In genomic region chr14:50028458-50028857, GRCh38 we compare ENCODE assay signal across 1 cellular context.
A peak's percentile ranks its signal among the peaks of the same experiment; 100 is the strongest.
TF ChIP-seq lines count a peak whose summit lies in the region.

No MANE protein-coding gene starts in this region.

TF ChIP-seq in HepG2, 621 proteins besides CTCF, POLR2A, EP300 and RAD21:
- TF ChIP-seq NFRKB (IDR thresholded peaks at IDR 0.05) (no peak), GMEB2 (CRISPR knock-in tag; IDR thresholded peaks at IDR 0.05; ENCODE audit: low read depth) (no peak), EHMT2 (IDR thresholded peaks at IDR 0.05; ENCODE audit: borderline replicate concordance, low read depth, low read length) (no peak), ZNF746 (CRISPR knock-in tag; IDR thresholded peaks at IDR 0.05) (peak; percentile 78; the same call in 1 of the 2 replicates), NR2F6 (IDR thresholded peaks at IDR 0.05) (peak; percentile 64; the same call in 1 of the 2 replicates), NR2F6 (CRISPR knock-in tag; IDR thresholded peaks at IDR 0.05) (peak; percentile 44; the same call in 1 of the 2 replicates), SOX13 (IDR thresholded peaks at IDR 0.05) (no peak), SOX13 (CRISPR knock-in tag; conservative IDR thresholded peaks at IDR 0.05 in 1 of 2, IDR thresholded peaks at IDR 0.05 in 1 of 2) (peak in 1 of 2 experiments; percentile 32; a peak in 1 of 4 replicates), ZMYM4 (CRISPR knock-in tag; IDR thresholded peaks at IDR 0.05) (peak; percentile 62; the same call in 1 of the 2 replicates), TFE3 (CRISPR knock-in tag; IDR thresholded peaks at IDR 0.05) (peak; percentile 72; the same call in 1 of the 2 replicates), SATB2 (CRISPR knock-in tag; IDR thresholded peaks at IDR 0.05) (no peak), NR2F1 (CRISPR knock-in tag; IDR thresholded peaks at IDR 0.05) (0 out of 4 replicates have a peak, but pooled peaks of 1 of the 2 experiments have one; percentile 22), NR2F2 (IDR thresholded peaks at IDR 0.05; ENCODE audit: borderline replicate concordance, low read depth) (peak; percentile 71), SOX6 (IDR thresholded peaks at IDR 0.05) (no peak), SOX6 (CRISPR knock-in tag; IDR thresholded peaks at IDR 0.05) (peak; percentile 65; the same call in 1 of the 2 replicates), PAXIP1 (CRISPR knock-in tag; conservative IDR thresholded peaks at IDR 0.05) (peak; percentile 67), ZNF496 (CRISPR knock-in tag; IDR thresholded peaks at IDR 0.05; ENCODE audit: insufficient replicate concordance) (no peak), JUND (CRISPR knock-in tag; IDR thresholded peaks at IDR 0.05) (no peak), HNRNPUL1 (IDR thresholded peaks at IDR 0.05; ENCODE audit: low read depth, low read length) (no peak), KIAA2018 (CRISPR knock-in tag; IDR thresholded peaks at IDR 0.05; ENCODE audit: borderline replicate concordance) (no peak), ERF (CRISPR knock-in tag; IDR thresholded peaks at IDR 0.05) (no peak), ONECUT2 (CRISPR knock-in tag; IDR thresholded peaks at IDR 0.05) (peak; percentile 82; the same call in 1 of the 2 replicates), ZNF543 (CRISPR knock-in tag; IDR thresholded peaks at IDR 0.05) (no peak), ZNF597 (CRISPR knock-in tag; IDR thresholded peaks at IDR 0.05) (no peak), PATZ1 (CRISPR knock-in tag; IDR thresholded peaks at IDR 0.05) (peak; percentile 55)
